34 cellular contexts compared by ENCODE assay signal in genomic region chr2:62958206-62958605, GRCh38.
"Had no signal": no experiment of that assay in that cellular context is flagged by ENCODE, and none has a peak within 500 bp of the region (broad histone marks: within the 10 kb centered on the region; RNA-seq: fewer than 3 reads in every experiment).

No MANE protein-coding gene starts in this region.

- DNase-seq: Karpas-422, Kasumi-1, MG63, MM.1S, MV-4-11, NCI-H1048, NCI-H1092, NCI-H1092 treated with DMSO at 0.1 percent for 48 hours, NCI-H1105, NCI-H1105 treated with DMSO at 0.1 percent for 48 hours, NCI-H1417, NCI-H1417 treated with DMSO at 0.1 percent for 48 hours, NCI-H1436, NCI-H1436 treated with DMSO at 0.1 percent for 48 hours, NCI-H146, NCI-H1694, NCI-H1694 treated with DMSO at 0.1 percent for 48 hours, NCI-H187, NCI-H187 treated with DMSO at 0.1 percent for 48 hours, NCI-H1930, NCI-H2029, NCI-H2029 treated with DMSO at 0.1 percent for 48 hours, NCI-H2081, NCI-H2081 treated with DMSO at 0.1 percent for 48 hours, NCI-H2107, NCI-H2171, NCI-H2171 treated with DMSO at 0.1 percent for 48 hours, NCI-H2227 treated with DMSO at 0.1 percent for 48 hours, NCI-H226, NCI-H345, NCI-H446, NCI-H446 treated with DMSO at 0.1 percent for 48 hours, NCI-H510A, NCI-H510A treated with DMSO at 0.1 percent for 48 hours had no signal

- H3K27me3 ChIP-seq: MG63 had no signal

- H3K36me3 ChIP-seq: MG63 had no signal

- H3K9me3 ChIP-seq: MG63 had no signal

- H3K4me3 ChIP-seq: MG63 had no signal
